34 cellular contexts compared by ENCODE assay signal in genomic region chr1:156578006-156578405, GRCh38. TPM values are rescaled to one million over a fixed set of nuclear protein-coding genes. Genes with fewer than 3 reads are reported as not detected.
DNase-seq lines count a peak whose midpoint lies in the region; ATAC-seq and TF ChIP-seq lines count a peak whose summit lies in the region.
"Had no signal": no experiment of that assay in that cellular context is flagged by ENCODE, and none has a peak within 500 bp of the region (broad histone marks: within the 10 kb centered on the region; RNA-seq: fewer than 3 reads in every experiment).

No MANE protein-coding gene starts in this region.

- CTCF ChIA-PET in PC-9 (lab: Charles Lee): no interaction called here

- TF ChIP-seq POLR2A in stomach (IDR thresholded peaks at IDR 0.05): no peak

- no peak overlapping the region for H2AFZ ChIP-seq in PC-9

- H3K27ac Mint-ChIP-seq in T-helper 2 cell treated with Interferon-gamma antibody and Interleukin-4, amounts not matched to agents 5 μg/mL and 100 μg/mL, for 36 hours: peak overlapping the region; percentile 28
- peak overlapping the region in 4 of 6 donors; percentile 8 to 78 (median 25) for H3K27ac Mint-ChIP-seq in naive B cell
- H3K27ac Mint-ChIP-seq: activated B cell treated with CpG ODN at 0.5 μM for 24 hours; activated T-cell treated with anti-CD3 and anti-CD28 coated beads, Interleukin-2, amount 50 U/mL, for 72 hours; natural killer cell treated with Interleukin-12 subunit alpha and Interleukin-12 subunit beta and Interleukin-15 and Interleukin-18, amount 100 ng/mL, for 72 hours had no signal

- H3K9me3 ChIP-seq in WERI-Rb-1 (ENCODE audit: severe bottlenecking): no peaks in the 10 kb centered on the region
- H3K9me3 ChIP-seq in stomach: no peaks in the 10 kb centered on the region
- H3K9me3 ChIP-seq in PC-9 (ENCODE audit: insufficient read depth, low read depth): no peaks in the 10 kb centered on the region
- H3K9me3 ChIP-seq: A549, prostate gland, testis, uterus had no signal

- POLR2A ChIA-PET in PC-9 (lab: Charles Lee; ENCODE audit: unreplicated experiment): interaction anchor here (0.5 kb wide), 1 partner anchor 307 kb away, joined by 4 read pairs; no protein-coding TSS in a partner anchor

- no peaks in the 10 kb centered on the region for H3F3A ChIP-seq in PC-9 (ENCODE audit: insufficient read depth, low read depth)

- ATAC-seq in naive B cell (ENCODE audit: low read depth in 2 of 2): no peak
- ATAC-seq: A549; activated T-cell treated with anti-CD3 and anti-CD28 coated beads, Interleukin-2, amount 50 U/mL, for 72 hours; left ventricle myocardium superior; natural killer cell treated with Interleukin-12 subunit alpha and Interleukin-12 subunit beta and Interleukin-15 and Interleukin-18, amount 100 ng/mL, for 72 hours had no signal

- intact Hi-C loops in stomach (cut with DNase I; ENCODE audit: low total_unique reads): no loop called here
- intact Hi-C loops in PC-9 (cut with micrococcal nuclease; ENCODE audit: unreplicated experiment): no loop called here

- H3K4me3 Mint-ChIP-seq in T-helper 2 cell treated with Interferon-gamma antibody and Interleukin-4, amounts not matched to agents 5 μg/mL and 100 μg/mL, for 36 hours: no peak overlapping the region
- no peak overlapping the region for H3K4me3 Mint-ChIP-seq in naive B cell
- H3K4me3 Mint-ChIP-seq: activated B cell treated with CpG ODN at 0.5 μM for 24 hours; activated T-cell treated with anti-CD3 and anti-CD28 coated beads, Interleukin-2, amount 50 U/mL, for 72 hours; natural killer cell treated with Interleukin-12 subunit alpha and Interleukin-12 subunit beta and Interleukin-15 and Interleukin-18, amount 100 ng/mL, for 72 hours had no signal

- H4K20me1 ChIP-seq in PC-9 (ENCODE audit: insufficient read depth): no peaks in the 10 kb centered on the region

- no peaks in the 10 kb centered on the region for H3K9me3 Mint-ChIP-seq in T-helper 2 cell treated with Interferon-gamma antibody and Interleukin-4, amounts not matched to agents 5 μg/mL and 100 μg/mL, for 36 hours
- no peaks in the 10 kb centered on the region for H3K9me3 Mint-ChIP-seq in naive B cell
- H3K9me3 Mint-ChIP-seq: activated B cell treated with CpG ODN at 0.5 μM for 24 hours; activated T-cell treated with anti-CD3 and anti-CD28 coated beads, Interleukin-2, amount 50 U/mL, for 72 hours; natural killer cell treated with Interleukin-12 subunit alpha and Interleukin-12 subunit beta and Interleukin-15 and Interleukin-18, amount 100 ng/mL, for 72 hours had no signal

- 31 to 70% (median 46%) methylated on average over 2 to 6 of the region's 6 CpGs for WGBS in stomach, 5 donors

- peaks cover 0 to 3% (median 0%) of the 10 kb centered on the region in 4 donors for H3K4me1 ChIP-seq in stomach
- H3K4me1 ChIP-seq in PC-9 (replicated peaks; ENCODE audit: insufficient read depth): no peaks in the 10 kb centered on the region
- H3K4me1 ChIP-seq: A549, prostate gland, testis, uterus had no signal

- H3K79me2 ChIP-seq in PC-9 (ENCODE audit: low read depth): no peaks in the 10 kb centered on the region

- DNase-seq in T-helper 2 cell treated with Interferon-gamma antibody and Interleukin-4, amounts not matched to agents 5 μg/mL and 100 μg/mL, for 36 hours (ENCODE audit: low spot score): no peak
- DNase-seq in T-helper 2 cell: no peak
- DNase-seq in WERI-Rb-1: peak; percentile 78
- no peak for DNase-seq in naive B cell
- DNase-seq in stomach: no peak
- no peak for DNase-seq in RPMI8226
- DNase-seq in PC-9: no peak
- no peak for DNase-seq in islet precursor cell
- DNase-seq: activated B cell treated with CpG ODN at 0.5 μM for 24 hours; activated CD4-positive, alpha-beta T cell treated with anti-CD3 and anti-CD28 coated beads, Interleukin-2, amount 50 U/mL, for 1 hour; activated naive CD4-positive, alpha-beta T cell treated with Interleukin-2 at 50 U/mL for 16 hours; activated T-cell treated with anti-CD3 and anti-CD28 coated beads, Interleukin-2, amount 50 U/mL, for 72 hours; AML-193; brain microvascular endothelial cell; DMS153; H7; left ventricle myocardium superior; midbrain; MM.1S; NCI-H446 treated with DMSO at 0.1 percent for 48 hours; NK-92 treated with Interleukin-12 subunit alpha and Interleukin-12 subunit beta, amount 100 ng/mL, for 24 hours; SHP77; stimulated activated naive CD4-positive, alpha-beta T cell treated with Interleukin-2 at 50 U/mL for 16 hours; T-helper 9 cell; testis; uterus had no signal

- H3K27me3 ChIP-seq in WERI-Rb-1 (ENCODE audit: insufficient read depth, low read depth, severe bottlenecking): no peaks in the 10 kb centered on the region
- H3K27me3 ChIP-seq in stomach: no peaks in the 10 kb centered on the region
- H3K27me3 ChIP-seq in PC-9 (ENCODE audit: insufficient read depth, low read depth): no peaks in the 10 kb centered on the region
- H3K27me3 ChIP-seq: brain microvascular endothelial cell, testis, uterus had no signal

- H3K27me3 Mint-ChIP-seq in T-helper 2 cell treated with Interferon-gamma antibody and Interleukin-4, amounts not matched to agents 5 μg/mL and 100 μg/mL, for 36 hours (ENCODE audit: low read depth): peaks cover 16% of the 10 kb centered on the region
- H3K27me3 Mint-ChIP-seq in naive B cell: peaks cover 8 to 17% (median 12%) of the 10 kb centered on the region in 3 donors
- H3K27me3 Mint-ChIP-seq: activated B cell treated with CpG ODN at 0.5 μM for 24 hours had no signal

- H3K36me3 Mint-ChIP-seq in T-helper 2 cell treated with Interferon-gamma antibody and Interleukin-4, amounts not matched to agents 5 μg/mL and 100 μg/mL, for 36 hours (ENCODE audit: low read depth): no peaks in the 10 kb centered on the region
- H3K36me3 Mint-ChIP-seq in naive B cell: no peaks in the 10 kb centered on the region
- H3K36me3 Mint-ChIP-seq: natural killer cell treated with Interleukin-12 subunit alpha and Interleukin-12 subunit beta and Interleukin-15 and Interleukin-18, amount 100 ng/mL, for 72 hours had no signal

- H3K9me2 ChIP-seq in PC-9 (ENCODE audit: insufficient read depth): no peaks in the 10 kb centered on the region

- no peak for TF ChIP-seq CTCF in WERI-Rb-1 (IDR thresholded peaks at IDR 0.05; ENCODE audit: low read depth, low read length)
- no peak for TF ChIP-seq CTCF in stomach (IDR thresholded peaks at IDR 0.05)
- TF ChIP-seq CTCF in PC-9 (conservative IDR thresholded peaks at IDR 0.05): no peak

- H3K4me3 ChIP-seq in WERI-Rb-1 (ENCODE audit: low read depth, low read length): no peak overlapping the region
- H3K4me3 ChIP-seq in stomach: no peak overlapping the region
- no peak overlapping the region for H3K4me3 ChIP-seq in PC-9
- H3K4me3 ChIP-seq: A549, prostate gland, testis, uterus had no signal

- BruUV-seq in PC-9 (replicated peaks; lab: Mats Ljungman, UMichigan): no TSS peak

- H3K4me1 Mint-ChIP-seq in T-helper 2 cell treated with Interferon-gamma antibody and Interleukin-4, amounts not matched to agents 5 μg/mL and 100 μg/mL, for 36 hours (ENCODE audit: low read depth): peaks cover 6% of the 10 kb centered on the region
- H3K4me1 Mint-ChIP-seq in naive B cell: peaks cover 23 to 28% (median 25%) of the 10 kb centered on the region in 3 donors

- no peak for TF ChIP-seq EP300 in stomach (IDR thresholded peaks at IDR 0.05)

- H3K36me3 ChIP-seq in WERI-Rb-1 (no peaks in the 10 kb centered on the region), stomach (no peaks in the 10 kb centered on the region), PC-9 (ENCODE audit: low read depth) (no peaks in the 10 kb centered on the region)
- H3K36me3 ChIP-seq: brain microvascular endothelial cell, prostate gland, uterus had no signal

- H3K27ac ChIP-seq in WERI-Rb-1: peak overlapping the region; percentile 65
- H3K27ac ChIP-seq in stomach: peak overlapping the region; percentile 39 to 74 (median 50)
- H3K27ac ChIP-seq in PC-9: no peak overlapping the region
- H3K27ac ChIP-seq: A549, brain microvascular endothelial cell, KMS-11, prostate gland, testis, uterus had no signal

- H3K4me2 ChIP-seq in PC-9: no peak overlapping the region
- H3K4me2 ChIP-seq: A549, KMS-11 had no signal

RNA-seq across cellular contexts. Expression of gene TTC24, which starts 1.5 kb away (rescaled TPM):
- polyA plus RNA-seq in naive B cell (ENCODE audit: low read depth in 6 of 6): 1 to 10 TPM in 5 of 6 donors, not detected in 1; 2.4 to 4.5 (median 3.2) TPM
- under 1 TPM in 1 of 5 donors, not detected in 4; 0.55 TPM for total RNA-seq in stomach
- polyA plus RNA-seq in stomach: not detected
- not detected in 2 replicates for total RNA-seq in PC-9 (2021)
- total RNA-seq: G401, glomerular endothelial cell, left ventricle myocardium superior, PC-3, prostate gland, skeletal muscle tissue, testis, uterus had no signal
- polyA plus RNA-seq: A549 had no signal

RNA-seq across cellular contexts. Expression of gene IQGAP3, which starts 5.6 kb away (rescaled TPM):
- not detected for polyA plus RNA-seq in naive B cell (ENCODE audit: low read depth in 6 of 6)
- 10 to 100 TPM in 4 of 5 donors, 1 to 10 TPM in 1; 5.2 to 22.2 (median 14.0) TPM for total RNA-seq in stomach
- polyA plus RNA-seq in stomach: 1 to 10 TPM; 1.2 to 4.7 (median 1.3) TPM
- total RNA-seq in PC-9 (2021): 63.1 and 63.4 TPM in 2 replicates

RNA-seq across cellular contexts. Expression of gene NAXE, which starts 13.6 kb away (rescaled TPM):
- polyA plus RNA-seq in naive B cell (ENCODE audit: low read depth in 6 of 6) (100 to 1,000 TPM in 5 of 6 donors, 10 to 100 TPM in 1; 97.6 to 177 (median 110) TPM), stomach (10 to 100 TPM; 68.1 to 84.9 (median 71.7) TPM)
- total RNA-seq in stomach (10 to 100 TPM; 46.1 to 81.1 (median 52.7) TPM), PC-9 (2021) (83.9 and 90.3 TPM in 2 replicates)

RNA-seq across cellular contexts. Expression of gene GPATCH4, which starts 23.3 kb away (rescaled TPM):
- polyA plus RNA-seq in naive B cell (ENCODE audit: low read depth in 6 of 6) (10 to 100 TPM; 16.6 to 47.9 (median 28.7) TPM), stomach (10 to 100 TPM; 11.2 to 24.1 (median 19.9) TPM)
- total RNA-seq in stomach (10 to 100 TPM in 3 of 5 donors, 1 to 10 TPM in 2; 9.0 to 15.6 (median 12.9) TPM), PC-9 (2021) (17.5 and 17.6 TPM in 2 replicates)

RNA-seq across cellular contexts. Expression of gene HAPLN2, which starts 41.2 kb away (rescaled TPM):
- polyA plus RNA-seq in naive B cell (ENCODE audit: low read depth in 6 of 6): not detected
- not detected for total RNA-seq in stomach
- under 1 TPM in 2 of 3 donors, not detected in 1; 0.33 to 0.37 TPM for polyA plus RNA-seq in stomach
- total RNA-seq in PC-9 (2021): 0.58 TPM in 1 of 2 replicates, not detected in the other
- total RNA-seq: activated B cell treated with CpG ODN at 0.5 μM for 24 hours; glomerular endothelial cell; natural killer cell treated with Interleukin-12 subunit alpha and Interleukin-12 subunit beta and Interleukin-15 and Interleukin-18, amount 100 ng/mL, for 72 hours had no signal
